8 cellular contexts compared by ENCODE assay signal in genomic region chr11:2885017-2885675, GRCh38. TPM values are rescaled to one million over a fixed set of nuclear protein-coding genes. Genes with fewer than 3 reads are reported as not detected.
DNase-seq lines count a peak whose midpoint lies in the region; ATAC-seq and TF ChIP-seq lines count a peak whose summit lies in the region.

No MANE protein-coding gene starts in this region.

- TSS peak; percentile 85 for BruUV-seq in PC-3 (replicated peaks; lab: Mats Ljungman, UMichigan)

- intact Hi-C loops in PC-3 (cut with micrococcal nuclease) = loop anchor here (2.0 to 10.0 kb wide), 2 partner anchors 184 to 460 kb away; no protein-coding TSS in a partner anchor

- peak overlapping the region; percentile 91 to 100 (median 99) for H3K4me2 ChIP-seq in BLaER1 treated with 17β-estradiol and CSF1 and Interleukin-3, amounts not matched to agents 10 nM and 100 nM
- peak overlapping the region; percentile 100 for H3K4me2 ChIP-seq in PC-3 (ENCODE audit: low read length)

- POLR2A ChIA-PET in PC-3 (lab: Charles Lee; ENCODE audit: unreplicated experiment) = no interaction called here

- peak overlapping the region in 9 of 11 experiments; percentile 24 to 90 (median 72); a peak in 17 of 22 replicates for H3K27ac ChIP-seq in BLaER1 treated with 17β-estradiol and CSF1 and Interleukin-3, amounts not matched to agents 10 nM and 100 nM
- H3K27ac ChIP-seq in PC-3 (ENCODE audit: low read length) = no peak overlapping the region

- peak; percentile 50 for TF ChIP-seq CTCF in PC-3 (conservative IDR thresholded peaks at IDR 0.05; ENCODE audit: low read depth, low read length)
- TF ChIP-seq CTCF in kidney epithelial cell (IDR thresholded peaks at IDR 0.05; ENCODE audit: insufficient read depth, low read length, poor library complexity, severe bottlenecking) = peak; percentile 7

- peak overlapping the region; percentile 3 for H3K27ac Mint-ChIP-seq in central memory CD8-positive, alpha-beta T cell (ENCODE audit: low read depth)
- H3K27ac Mint-ChIP-seq in stimulated activated naive B cell treated with anti-CD40 and anti-IgM and Interleukin-4, amounts not matched to agents 10 μg/mL and 1 μg/mL and 100 μg/mL, for 72 hours = peak overlapping the region; percentile 70

- H3K27me3 ChIP-seq in BLaER1 treated with 17β-estradiol and CSF1 and Interleukin-3, amounts not matched to agents 10 nM and 100 nM = peaks cover 11 to 41% (median 30%) of the 10 kb centered on the region in 11 experiments
- H3K27me3 ChIP-seq in PC-3 (ENCODE audit: low read length) (no peaks in the 10 kb centered on the region), kidney epithelial cell (ENCODE audit: control insufficient read depth, insufficient read depth, low read length) (peaks cover 2% of the 10 kb centered on the region)

- H3K9ac ChIP-seq in BLaER1 treated with 17β-estradiol and CSF1 and Interleukin-3, amounts not matched to agents 10 nM and 100 nM = peak overlapping the region; percentile 50 to 96 (median 83)
- peak overlapping the region; percentile 30; the same call in 1 of the 2 replicates for H3K9ac ChIP-seq in PC-3 (ENCODE audit: low read length)

- H3K27me3 Mint-ChIP-seq in central memory CD8-positive, alpha-beta T cell = peaks cover 8% of the 10 kb centered on the region
- peaks cover 21 to 33% of the 10 kb centered on the region in 2 donors for H3K27me3 Mint-ChIP-seq in stimulated activated naive B cell treated with anti-CD40 and anti-IgM and Interleukin-4, amounts not matched to agents 10 μg/mL and 1 μg/mL and 100 μg/mL, for 72 hours

- peak; percentile 56 for DNase-seq in H4 (ENCODE audit: low spot score)
- DNase-seq in PC-3 = peak; percentile 66
- no peak for DNase-seq in central memory CD8-positive, alpha-beta T cell (ENCODE audit: low spot score in 2 of 2)
- DNase-seq in kidney epithelial cell (ENCODE audit: low read depth) = no peak
- DNase-seq in stimulated activated naive B cell treated with anti-CD40 and anti-IgM and Interleukin-4, amounts not matched to agents 10 μg/mL and 1 μg/mL and 100 μg/mL, for 72 hours = no peak
- no peak for DNase-seq in COR-L47 (lab: John Stamatoyannopoulos, UW)
- DNase-seq in hepatic stellate cell (ENCODE audit: low spot score) = no peak

- H3K9me2 ChIP-seq in PC-3 (replicated peaks; ENCODE audit: low read length) = no peaks in the 10 kb centered on the region

- H3K4me1 ChIP-seq in BLaER1 treated with 17β-estradiol and CSF1 and Interleukin-3, amounts not matched to agents 10 nM and 100 nM = peaks cover 46 to 81% (median 71%) of the 10 kb centered on the region in 10 experiments
- H3K4me1 ChIP-seq in PC-3 (ENCODE audit: insufficient read depth, low read length) = peaks cover 6% of the 10 kb centered on the region; the same call in 1 of the 2 replicates

- H3K9me3 ChIP-seq in BLaER1 treated with 17β-estradiol and CSF1 and Interleukin-3, amounts not matched to agents 10 nM and 100 nM (replicated peaks in 1 of 11) = no peaks in the 10 kb centered on the region
- no peaks in the 10 kb centered on the region for H3K9me3 ChIP-seq in PC-3 (ENCODE audit: low read length)

- H3K4me3 Mint-ChIP-seq in central memory CD8-positive, alpha-beta T cell = peak overlapping the region; percentile 78
- peak overlapping the region; percentile 83 to 90 for H3K4me3 Mint-ChIP-seq in stimulated activated naive B cell treated with anti-CD40 and anti-IgM and Interleukin-4, amounts not matched to agents 10 μg/mL and 1 μg/mL and 100 μg/mL, for 72 hours

- H3F3A ChIP-seq in PC-3 (ENCODE audit: low read length, unreplicated experiment) = no peaks in the 10 kb centered on the region

- H3K4me3 ChIP-seq in BLaER1 treated with 17β-estradiol and CSF1 and Interleukin-3, amounts not matched to agents 10 nM and 100 nM = peak overlapping the region; percentile 71 to 88 (median 78)
- H3K4me3 ChIP-seq in PC-3 (ENCODE audit: low read length) (peak overlapping the region; percentile 82), kidney epithelial cell (ENCODE audit: low read depth, low read length) (peak overlapping the region; percentile 58)

- peaks cover 9% of the 10 kb centered on the region for H3K36me3 Mint-ChIP-seq in central memory CD8-positive, alpha-beta T cell (ENCODE audit: insufficient read depth)
- H3K36me3 Mint-ChIP-seq in stimulated activated naive B cell treated with anti-CD40 and anti-IgM and Interleukin-4, amounts not matched to agents 10 μg/mL and 1 μg/mL and 100 μg/mL, for 72 hours = no peaks in the 10 kb centered on the region

- CTCF ChIA-PET in PC-3 (lab: Charles Lee) = interaction anchor here (1.4 kb wide), 1 partner anchor 351 kb away, joined by 9 read pairs; no protein-coding TSS in a partner anchor

- H3K79me2 ChIP-seq in PC-3 (ENCODE audit: low read length) = no peaks in the 10 kb centered on the region

- no peaks in the 10 kb centered on the region for H3K9me3 Mint-ChIP-seq in central memory CD8-positive, alpha-beta T cell
- H3K9me3 Mint-ChIP-seq in stimulated activated naive B cell treated with anti-CD40 and anti-IgM and Interleukin-4, amounts not matched to agents 10 μg/mL and 1 μg/mL and 100 μg/mL, for 72 hours = no peaks in the 10 kb centered on the region

- peak; percentile 48 for ATAC-seq in PC-3
- ATAC-seq in central memory CD8-positive, alpha-beta T cell (replicated peaks; ENCODE audit: extremely low read depth, poor library complexity, severe bottlenecking) = peak; percentile 16
- peak; percentile 2 to 11 for ATAC-seq in stimulated activated naive B cell treated with anti-CD40 and anti-IgM and Interleukin-4, amounts not matched to agents 10 μg/mL and 1 μg/mL and 100 μg/mL, for 72 hours (replicated peaks)

- peaks cover 17% of the 10 kb centered on the region for H3K4me1 Mint-ChIP-seq in central memory CD8-positive, alpha-beta T cell
- peaks cover 6 to 26% of the 10 kb centered on the region in 2 donors for H3K4me1 Mint-ChIP-seq in stimulated activated naive B cell treated with anti-CD40 and anti-IgM and Interleukin-4, amounts not matched to agents 10 μg/mL and 1 μg/mL and 100 μg/mL, for 72 hours

- peaks cover 5 to 51% (median 16%) of the 10 kb centered on the region in 11 experiments; a peak in 13 of 22 replicates for H4K20me1 ChIP-seq in BLaER1 treated with 17β-estradiol and CSF1 and Interleukin-3, amounts not matched to agents 10 nM and 100 nM
- H4K20me1 ChIP-seq in PC-3 (ENCODE audit: low read length) = no peaks in the 10 kb centered on the region

- no peaks in the 10 kb centered on the region for H3K36me3 ChIP-seq in BLaER1 treated with 17β-estradiol and CSF1 and Interleukin-3, amounts not matched to agents 10 nM and 100 nM
- H3K36me3 ChIP-seq in PC-3 (ENCODE audit: low read depth, low read length) (no peaks in the 10 kb centered on the region), kidney epithelial cell (ENCODE audit: control insufficient read depth, insufficient read depth, low read length) (no peaks in the 10 kb centered on the region)

- H2AFZ ChIP-seq in PC-3 (ENCODE audit: low read length) = peak overlapping the region; percentile 94

RNA-seq across cellular contexts. Expression of gene CDKN1C, which starts 0.4 kb away (rescaled TPM):
- total RNA-seq in H4 (2014; rRNA removed; shearing (Covaris generic)) = 4.2 and 5.1 TPM in 2 replicates
- total RNA-seq in PC-3 (2014; rRNA removed) (12.0 and 12.9 TPM in 2 replicates), kidney epithelial cell (34.8 and 37.1 TPM in 2 replicates)

RNA-seq across cellular contexts. Expression of gene PHLDA2, which starts 44.1 kb away (rescaled TPM):
- 11.7 and 15.2 TPM in 2 replicates for total RNA-seq in H4 (2014; rRNA removed; shearing (Covaris generic))
- 101 and 110 TPM in 2 replicates for total RNA-seq in PC-3 (2014; rRNA removed)
- total RNA-seq in kidney epithelial cell = 32.8 and 58.5 TPM in 2 replicates

Comparison
In these comparisons a context has a peak if more than half of its experiments do, and no peak if none do; other contexts are left out.
1. DNase-seq: peak in H4 (single experiment) and PC-3 (single experiment); none in central memory CD8-positive, alpha-beta T cell (0 of 2), kidney epithelial cell (single experiment), stimulated activated naive B cell treated with anti-CD40 and anti-IgM and Interleukin-4, amounts not matched to agents 10 μg/mL and 1 μg/mL and 100 μg/mL, for 72 hours (single experiment), COR-L47 (single experiment) and hepatic stellate cell (single experiment).
2. Peak in every context shown above with its lines, with median percentiles within 50 percentile points of each other: H3K4me3 ChIP-seq and ATAC-seq.